9 cellular contexts compared by ENCODE assay signal in the genomic region with DNA sequence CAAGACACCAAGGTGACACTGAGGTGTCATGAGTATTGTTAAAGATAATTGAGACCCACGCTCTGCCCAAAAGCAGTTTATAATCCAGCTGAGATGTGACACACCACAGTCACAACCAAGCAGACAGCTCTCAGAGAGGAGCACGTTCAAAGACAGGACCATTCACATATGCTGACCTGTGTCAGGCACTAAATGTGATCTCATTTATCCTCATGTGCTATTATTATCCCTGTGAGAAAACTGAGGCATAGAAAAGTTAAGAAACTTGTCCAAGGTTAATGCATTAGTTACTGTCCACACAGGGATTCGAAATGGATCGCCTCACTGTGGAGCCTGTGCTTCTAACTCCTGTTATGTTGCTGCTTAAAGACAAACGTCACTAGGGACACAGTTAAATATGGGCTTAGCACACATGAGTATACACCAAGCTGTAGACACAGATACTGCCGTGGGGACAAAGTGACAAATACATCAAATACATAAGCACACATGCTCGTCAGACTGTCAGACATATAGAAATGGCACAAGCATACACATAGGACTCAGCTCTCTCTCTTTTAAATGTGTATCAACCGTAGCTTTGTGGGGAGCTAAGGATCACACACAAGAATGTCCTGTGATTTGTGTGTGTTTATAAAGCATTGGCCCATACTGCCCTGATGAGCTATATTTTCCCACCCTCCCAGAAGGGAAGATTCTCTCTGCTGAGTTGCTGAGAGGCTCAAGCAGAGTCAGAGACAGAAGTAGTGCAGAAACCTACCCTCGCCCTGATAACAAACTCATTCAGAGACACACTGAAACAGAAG. TPM values are rescaled to one million over a fixed set of nuclear protein-coding genes. Genes with fewer than 3 reads are reported as not detected.
DNase-seq lines count a peak whose midpoint lies in the region; ATAC-seq and TF ChIP-seq lines count a peak whose summit lies in the region.
"Had no signal": no experiment of that assay in that cellular context is flagged by ENCODE, and none has a peak within 500 bp of the region (broad histone marks: within the 10 kb centered on the region; RNA-seq: fewer than 3 reads in every experiment).

No MANE protein-coding gene starts in this region.

- H3K36me3 Mint-ChIP-seq in brain (no peaks in the 10 kb centered on the region), type B pancreatic cell (no peaks in the 10 kb centered on the region)

- H3K4me1 ChIP-seq in right cardiac atrium (ENCODE audit: control insufficient read depth, insufficient read depth, low read length): peaks cover 2% of the 10 kb centered on the region

- DNase-seq in right cardiac atrium: no peak
- no peak for DNase-seq in Right ventricle myocardium superior
- DNase-seq in myocyte (ENCODE audit: low read depth): peak; percentile 46
- DNase-seq in type B pancreatic cell (ENCODE audit: extremely low spot score, unreplicated experiment): no peak
- no peak for DNase-seq in NCI-H748 (lab: John Stamatoyannopoulos, UW; ENCODE audit: unreplicated experiment)
- no peak for DNase-seq in COLO829 (ENCODE audit: low spot score)
- no peak for DNase-seq in KG1 (lab: John Stamatoyannopoulos, UW)

- H3K27ac Mint-ChIP-seq in brain (peak overlapping the region; percentile 96 to 100 (median 99)), type B pancreatic cell (peak overlapping the region; percentile 61)
- H3K27ac Mint-ChIP-seq: endodermal cell had no signal

- H3K4me1 Mint-ChIP-seq in brain: peaks cover 76% of the 10 kb centered on the region
- H3K4me1 Mint-ChIP-seq in type B pancreatic cell (ENCODE audit: unreplicated experiment): peaks cover 67% of the 10 kb centered on the region

- ATAC-seq in right cardiac atrium (no peak), Right ventricle myocardium superior (ENCODE audit: poor library complexity) (no peak)

- WGBS in right cardiac atrium: 55% methylated on average over 9 of the region's 9 CpGs

- H3K4me3 ChIP-seq in right cardiac atrium (ENCODE audit: low read length): no peak overlapping the region

- no peaks in the 10 kb centered on the region for H3K9me3 ChIP-seq in right cardiac atrium (ENCODE audit: control insufficient read depth, low read length)

- peak overlapping the region; percentile 74 for H3K27ac ChIP-seq in right cardiac atrium (ENCODE audit: low read length)

- no peaks in the 10 kb centered on the region for H3K27me3 ChIP-seq in right cardiac atrium (ENCODE audit: control insufficient read depth, insufficient read depth)

- TF ChIP-seq CTCF in brain (conservative IDR thresholded peaks at IDR 0.05) (no peak), type B pancreatic cell (conservative IDR thresholded peaks at IDR 0.05) (no peak)

- no peaks in the 10 kb centered on the region for H3K9me3 Mint-ChIP-seq in brain
- no peaks in the 10 kb centered on the region for H3K9me3 Mint-ChIP-seq in type B pancreatic cell
- H3K9me3 Mint-ChIP-seq: endodermal cell had no signal

- peak overlapping the region in 4 of 5 experiments; percentile 4 to 62 (median 14) for H3K4me3 Mint-ChIP-seq in brain
- no peak overlapping the region for H3K4me3 Mint-ChIP-seq in type B pancreatic cell
- H3K4me3 Mint-ChIP-seq: endodermal cell had no signal

- intact Hi-C loops in right cardiac atrium (cut with DNase I): loop anchor here in 2 of 4 donors (5.0 to 10.0 kb wide), 6 partner anchors 90 to 273 kb away; a partner anchor contains a TSS
- intact Hi-C loops in Right ventricle myocardium superior (cut with DNase I): loop anchor here (2.0 to 5.0 kb wide), 3 partner anchors 95 to 189 kb away; no protein-coding TSS in a partner anchor

- H3K27me3 Mint-ChIP-seq in brain: no peaks in the 10 kb centered on the region
- H3K27me3 Mint-ChIP-seq in type B pancreatic cell: no peaks in the 10 kb centered on the region

RNA-seq across cellular contexts. Expression of a gene that starts 3.5 kb away (rescaled TPM):
- total RNA-seq in right cardiac atrium (10 to 100 TPM; 18.3 to 24.2 (median 19.8) TPM), Right ventricle myocardium superior (18.5 TPM), myocyte (27.9 and 33.5 TPM in 2 replicates), type B pancreatic cell (ENCODE audit: low replicate concordance) (27.7 and 33.2 TPM in 2 replicates)
- polyA plus RNA-seq in right cardiac atrium (18.2 TPM), brain (ENCODE audit: insufficient read depth, low read depth, low replicate concordance) (111 TPM)
- polyA plus RNA-seq in myocyte (2012): 42.5 TPM

RNA-seq across cellular contexts. Expression of a gene that starts 13.6 kb away (rescaled TPM):
- total RNA-seq in right cardiac atrium (100 to 1,000 TPM; 150 to 323 (median 257) TPM), Right ventricle myocardium superior (210 TPM), myocyte (28.2 and 60.4 TPM in 2 replicates), type B pancreatic cell (ENCODE audit: low replicate concordance) (0.26 and 14.5 TPM in 2 replicates)
- polyA plus RNA-seq in right cardiac atrium (89.6 TPM), brain (ENCODE audit: insufficient read depth, low read depth, low replicate concordance) (216 TPM)
- polyA plus RNA-seq in myocyte (2012): 46.7 TPM

RNA-seq across cellular contexts. Expression of a gene that starts 20.6 kb away (rescaled TPM):
- total RNA-seq in right cardiac atrium (not detected), Right ventricle myocardium superior (not detected), myocyte (not detected in 2 replicates), type B pancreatic cell (ENCODE audit: low replicate concordance) (not detected in 2 replicates)
- polyA plus RNA-seq in right cardiac atrium (not detected), brain (ENCODE audit: insufficient read depth, low read depth, low replicate concordance) (19.0 TPM)
- not detected for polyA plus RNA-seq in myocyte (2012)
- total RNA-seq: endodermal cell had no signal

RNA-seq across cellular contexts. Expression of a gene that starts 32.0 kb away (rescaled TPM):
- total RNA-seq in right cardiac atrium (under 1 TPM; 0.11 to 0.31 (median 0.20) TPM), Right ventricle myocardium superior (0.16 TPM), myocyte (not detected in 2 replicates), type B pancreatic cell (ENCODE audit: low replicate concordance) (not detected in 2 replicates)
- polyA plus RNA-seq in right cardiac atrium (0.14 TPM), brain (ENCODE audit: insufficient read depth, low read depth, low replicate concordance) (79.9 TPM)
- polyA plus RNA-seq in myocyte (2012): 0.08 TPM

RNA-seq across cellular contexts. Expression of a gene that starts 49.5 kb away (rescaled TPM):
- total RNA-seq in right cardiac atrium (under 1 TPM in 3 of 4 donors, not detected in 1; 0.08 to 0.43 (median 0.28) TPM), Right ventricle myocardium superior (0.40 TPM), myocyte (0.10 and 0.19 TPM in 2 replicates), type B pancreatic cell (ENCODE audit: low replicate concordance) (0.27 and 1.3 TPM in 2 replicates)
- polyA plus RNA-seq in right cardiac atrium (0.07 TPM), brain (ENCODE audit: insufficient read depth, low read depth, low replicate concordance) (not detected)
- polyA plus RNA-seq in myocyte (2012): 0.16 TPM
